ENCODE assay signal across 9 cellular contexts in genomic region chr14:75234173-75234855, GRCh38. TPM values are rescaled to one million over a fixed set of nuclear protein-coding genes. Genes with fewer than 3 reads are reported as not detected.
DNase-seq lines count a peak whose midpoint lies in the region; ATAC-seq and TF ChIP-seq lines count a peak whose summit lies in the region.
"Had no signal": no experiment of that assay in that cellular context is flagged by ENCODE, and none has a peak within 500 bp of the region (broad histone marks: within the 10 kb centered on the region; RNA-seq: fewer than 3 reads in every experiment).

No MANE protein-coding gene starts in this region.

- H3K4me1 ChIP-seq in Peyer's patch = peaks cover 0 to 58% (median 14%) of the 10 kb centered on the region in 4 donors
- peaks cover 10 to 20% of the 10 kb centered on the region in 2 donors for H3K4me1 ChIP-seq in neuronal stem cell (ENCODE audit: control insufficient read depth in 2 of 2, insufficient read depth in 1 of 2, low read depth in 1 of 2, low read length in 2 of 2)
- H3K4me1 ChIP-seq in HAP-1 = no peaks in the 10 kb centered on the region

- H3K36me3 ChIP-seq in Peyer's patch (no peaks in the 10 kb centered on the region), neuronal stem cell (replicated peaks in 1 of 2; ENCODE audit: control insufficient read depth in 2 of 2, insufficient read depth in 2 of 2, low read length in 2 of 2) (no peaks in the 10 kb centered on the region), HAP-1 (replicated peaks) (no peaks in the 10 kb centered on the region)

- CTCF ChIA-PET in activated CD8-positive, alpha-beta memory T cell treated with anti-CD3 and anti-CD28 coated beads, Interleukin-2, amount 10 ng/mL, durations not matched to agents 7 days and 5 days (lab: Charles Lee) = interaction anchor here (0.9 to 1.6 kb wide), 4 partner anchors 14 to 280 kb away, joined by 3 to 4 read pairs (median 3); no protein-coding TSS in a partner anchor

- peak overlapping the region; percentile 47 to 85 for H3K4me3 Mint-ChIP-seq in CD14-positive monocyte
- H3K4me3 Mint-ChIP-seq in activated CD8-positive, alpha-beta memory T cell treated with anti-CD3 and anti-CD28 coated beads, Interleukin-2, amount 10 ng/mL, durations not matched to agents 7 days and 5 days = no peak overlapping the region

- H3K4me2 ChIP-seq in neuronal stem cell (ENCODE audit: insufficient read depth, low read length, poor library complexity, severe bottlenecking) = no peak overlapping the region

- peaks cover 0 to 4% (median 3%) of the 10 kb centered on the region in 3 donors for H3K27me3 Mint-ChIP-seq in CD14-positive monocyte (ENCODE audit: low read depth in 3 of 3)
- H3K27me3 Mint-ChIP-seq in activated CD8-positive, alpha-beta memory T cell treated with anti-CD3 and anti-CD28 coated beads, Interleukin-2, amount 10 ng/mL, durations not matched to agents 7 days and 5 days = peaks cover 23% of the 10 kb centered on the region

- H4K8ac ChIP-seq in neuronal stem cell (ENCODE audit: low read depth, low read length) = no peak overlapping the region

- peak overlapping the region; percentile 65 for H2AFZ ChIP-seq in neuronal stem cell (ENCODE audit: low read length)

- in situ Hi-C loops in HAP-1 (cut with MboI; ENCODE audit: low sequenced_read_pairs) = no loop called here

- H3K27ac ChIP-seq in Peyer's patch (peak overlapping the region; percentile 18 to 91 (median 64)), neuronal stem cell (replicated peaks; ENCODE audit: low read length) (no peak overlapping the region)

- no peak overlapping the region for H3K9ac ChIP-seq in neuronal stem cell (ENCODE audit: low read depth, low read length, poor library complexity)

- H3K9me3 Mint-ChIP-seq in CD14-positive monocyte = peaks cover 0 to 2% (median 0%) of the 10 kb centered on the region in 7 donors
- no peaks in the 10 kb centered on the region for H3K9me3 Mint-ChIP-seq in activated CD8-positive, alpha-beta memory T cell treated with anti-CD3 and anti-CD28 coated beads, Interleukin-2, amount 10 ng/mL, durations not matched to agents 7 days and 5 days (ENCODE audit: low read depth)

- no peak overlapping the region for H2BK15ac ChIP-seq in neuronal stem cell (ENCODE audit: low read length)

- H3K18ac ChIP-seq in neuronal stem cell (ENCODE audit: low read length) = no peak overlapping the region

- H3K23ac ChIP-seq in neuronal stem cell (ENCODE audit: low read depth, low read length, poor library complexity) = no peak overlapping the region

- H3K27ac Mint-ChIP-seq in CD14-positive monocyte = peak overlapping the region; percentile 90 to 98 (median 96)
- no peak overlapping the region for H3K27ac Mint-ChIP-seq in activated CD8-positive, alpha-beta memory T cell treated with anti-CD3 and anti-CD28 coated beads, Interleukin-2, amount 10 ng/mL, durations not matched to agents 7 days and 5 days

- peak in 1 of 2 donors; percentile 16 for TF ChIP-seq POLR2A in Peyer's patch (IDR thresholded peaks at IDR 0.05)

- H3K14ac ChIP-seq in neuronal stem cell (ENCODE audit: low read length) = no peak overlapping the region

- H3K36me3 Mint-ChIP-seq in CD14-positive monocyte = no peaks in the 10 kb centered on the region
- no peaks in the 10 kb centered on the region for H3K36me3 Mint-ChIP-seq in activated CD8-positive, alpha-beta memory T cell treated with anti-CD3 and anti-CD28 coated beads, Interleukin-2, amount 10 ng/mL, durations not matched to agents 7 days and 5 days

- peaks cover 70% of the 10 kb centered on the region for H3K4me1 Mint-ChIP-seq in CD14-positive monocyte
- H3K4me1 Mint-ChIP-seq in activated CD8-positive, alpha-beta memory T cell treated with anti-CD3 and anti-CD28 coated beads, Interleukin-2, amount 10 ng/mL, durations not matched to agents 7 days and 5 days = peaks cover 31% of the 10 kb centered on the region

- no peaks in the 10 kb centered on the region for H3K9me3 ChIP-seq in Peyer's patch
- H3K9me3 ChIP-seq in neuronal stem cell (replicated peaks in 1 of 2; ENCODE audit: control insufficient read depth in 2 of 2, insufficient read depth in 1 of 2, low read depth in 1 of 2, low read length in 2 of 2) = no peaks in the 10 kb centered on the region
- H3K9me3 ChIP-seq in HAP-1 = no peaks in the 10 kb centered on the region

- TF ChIP-seq CTCF in CD14-positive monocyte (IDR thresholded peaks at IDR 0.05) = no peak
- no peak for TF ChIP-seq CTCF in Peyer's patch (IDR thresholded peaks at IDR 0.05)
- no peak for TF ChIP-seq CTCF in fibroblast of mammary gland (conservative IDR thresholded peaks at IDR 0.05; ENCODE audit: control insufficient read depth, insufficient read depth, low read depth, low read length)

- no peak overlapping the region for H2BK120ac ChIP-seq in neuronal stem cell (ENCODE audit: low read depth, low read length)

- H4K91ac ChIP-seq in neuronal stem cell (ENCODE audit: low read depth, low read length, poor library complexity) = no peak overlapping the region

- no peak overlapping the region for H3K4ac ChIP-seq in neuronal stem cell (ENCODE audit: low read length)

- H2BK12ac ChIP-seq in neuronal stem cell (ENCODE audit: low read length) = no peak overlapping the region

- ATAC-seq in HG02610 (IDR thresholded peaks at IDR 0.05; ENCODE audit: unreplicated experiment) = no peak
- ATAC-seq in activated CD8-positive, alpha-beta memory T cell treated with anti-CD3 and anti-CD28 coated beads, Interleukin-2, amount 10 ng/mL, durations not matched to agents 7 days and 5 days = no peak
- no peak for ATAC-seq in GM21723 (IDR thresholded peaks at IDR 0.05; ENCODE audit: unreplicated experiment)

- no peak overlapping the region for H2AK5ac ChIP-seq in neuronal stem cell (ENCODE audit: low read depth, low read length)

- no peak overlapping the region for H2BK5ac ChIP-seq in neuronal stem cell (ENCODE audit: low read length)

- H3K4me3 ChIP-seq in Peyer's patch (peak overlapping the region in 1 of 4 donors; percentile 11), fibroblast of mammary gland (ENCODE audit: control insufficient read depth, low read depth, low read length) (no peak overlapping the region), neuronal stem cell (ENCODE audit: low read length in 2 of 2) (no peak overlapping the region), HAP-1 (no peak overlapping the region)

- WGBS in neuronal stem cell (ENCODE audit: extremely low coverage in 2 of 2, insufficient read length in 2 of 2, insufficient replicate concordance in 1 of 2), 2 donors = no CpG with 5 or more reads among the region's 10 CpGs

- H3K27me3 ChIP-seq in Peyer's patch = no peaks in the 10 kb centered on the region
- H3K27me3 ChIP-seq in neuronal stem cell (ENCODE audit: control insufficient read depth in 3 of 3, insufficient read depth in 3 of 3, low read depth in 1 of 3, low read length in 3 of 3) = peaks cover 0 to 4% (median 0%) of the 10 kb centered on the region in 3 experiments
- no peaks in the 10 kb centered on the region for H3K27me3 ChIP-seq in HAP-1 (ENCODE audit: low read depth)

- intact Hi-C loops in CD14-positive monocyte (cut with micrococcal nuclease) = loop anchor here in 1 of 2 donors (2.0 kb wide), 1 partner anchor 24 kb away; no protein-coding TSS in a partner anchor

- no peaks in the 10 kb centered on the region for H3K79me1 ChIP-seq in neuronal stem cell (ENCODE audit: low read depth, low read length)

- DNase-seq in CD14-positive monocyte (ENCODE audit: low spot score) (peak; percentile 93), Peyer's patch (peak in 2 of 3 donors; percentile 79 to 88), fibroblast of mammary gland (ENCODE audit: low read depth) (peak; percentile 59), neuronal stem cell (ENCODE audit: low spot score) (no peak), HAP-1 (ENCODE audit: low spot score in 2 of 2) (no peak)
- no peak for DNase-seq in activated CD8-positive, alpha-beta memory T cell treated with anti-CD3 and anti-CD28 coated beads, Interleukin-2, amount 10 ng/mL, durations not matched to agents 7 days and 5 days
- DNase-seq: NCI-H2171 treated with DMSO at 0.1 percent for 48 hours had no signal

RNA-seq across cellular contexts. Expression of gene FOS, which starts 44.3 kb away (rescaled TPM):
- polyA plus RNA-seq in CD14-positive monocyte = 1,000 to 10,000 TPM; 4,403 to 4,841 TPM
- 1,000 to 10,000 TPM in 1 of 4 donors, 100 to 1,000 TPM in 3; 267 to 2,466 (median 503) TPM for total RNA-seq in Peyer's patch
- polyA plus RNA-seq in neuronal stem cell (2013, experiment 1 of 2) = 20.4 TPM
- 21.0 TPM for polyA plus RNA-seq in neuronal stem cell (2013, experiment 2 of 2)
- 10 to 100 TPM in 1 of 2 experiments, 1 to 10 TPM in 1; 6.9 to 78.6 TPM for total RNA-seq in activated CD8-positive, alpha-beta memory T cell treated with anti-CD3 and anti-CD28 coated beads, Interleukin-2, amount 10 ng/mL, durations not matched to agents 7 days and 5 days

RNA-seq across cellular contexts. Expression of gene TMED10, which starts 57.9 kb away (rescaled TPM):
- polyA plus RNA-seq in CD14-positive monocyte = 100 to 1,000 TPM; 233 to 243 TPM
- total RNA-seq in Peyer's patch = 100 to 1,000 TPM in 2 of 4 donors, 10 to 100 TPM in 2; 58.6 to 181 (median 115) TPM
- polyA plus RNA-seq in neuronal stem cell (2013, experiment 1 of 2) = 134 TPM
- polyA plus RNA-seq in neuronal stem cell (2013, experiment 2 of 2) = 130 TPM
- total RNA-seq in activated CD8-positive, alpha-beta memory T cell treated with anti-CD3 and anti-CD28 coated beads, Interleukin-2, amount 10 ng/mL, durations not matched to agents 7 days and 5 days = 100 to 1,000 TPM; 129 to 166 TPM

Comparison
In these comparisons a context has a peak if more than half of its experiments do, and no peak if none do; other contexts are left out.
1. DNase-seq: peak in CD14-positive monocyte (single experiment), Peyer's patch (2 of 3) and fibroblast of mammary gland (single experiment); none in neuronal stem cell (single experiment), activated CD8-positive, alpha-beta memory T cell treated with anti-CD3 and anti-CD28 coated beads, Interleukin-2, amount 10 ng/mL, durations not matched to agents 7 days and 5 days (single experiment) and HAP-1 (0 of 2).